In genomic region chr2:218217366-218218309, GRCh38 we compare ENCODE assay signal across 8 cellular contexts. TPM values are rescaled to one million over a fixed set of nuclear protein-coding genes. Genes with fewer than 3 reads are reported as not detected.
DNase-seq lines count a peak whose midpoint lies in the region; ATAC-seq and TF ChIP-seq lines count a peak whose summit lies in the region.

No MANE protein-coding gene starts in this region.

- intact Hi-C loops in CD8-positive, alpha-beta T cell (cut with DNase I, micrococcal nuclease), result loop anchor here (1.0 to 5.0 kb wide), 12 partner anchors 8 to 1170 kb away; partner anchors contain the start of genes AAMP (in 2 of the 2), CNOT9 (in 2 of the 2), PNKD (in 2 of the 2) and USP37 (in 2 of the 2)
- intact Hi-C loops in right lobe of liver (cut with DNase I), result no loop called here

- 3% methylated on average over 31 of the region's 47 CpGs for WGBS in right lobe of liver (ENCODE audit: insufficient coverage, low coverage, low lambda C conversion rate, missing lambda C conversion rate)

- peaks cover 44% of the 10 kb centered on the region for H3K4me1 ChIP-seq in CD8-positive, alpha-beta T cell (ENCODE audit: insufficient read depth, low read length)
- peaks cover 0 to 32% (median 7%) of the 10 kb centered on the region in 4 donors for H3K4me1 ChIP-seq in right lobe of liver

- ATAC-seq in CD8-positive, alpha-beta T cell, result peak; percentile 55
- ATAC-seq in GM21367 (IDR thresholded peaks at IDR 0.05; ENCODE audit: unreplicated experiment) (peak; percentile 29), right lobe of liver (peak; percentile 57 to 64 (median 60))

- no peaks in the 10 kb centered on the region for H3K27me3 ChIP-seq in CD8-positive, alpha-beta T cell (ENCODE audit: insufficient read depth, low read length)
- no peaks in the 10 kb centered on the region for H3K27me3 ChIP-seq in right lobe of liver

- CTCF ChIA-PET in CD8-positive, alpha-beta T cell (lab: Charles Lee), result interaction anchor here (0.9 to 1.8 kb wide), 5 partner anchors 9 to 54 kb away, joined by 3 to 7 read pairs (median 6); no protein-coding TSS in a partner anchor

- no peak for TF ChIP-seq CTCF in CD8-positive, alpha-beta T cell (IDR thresholded peaks at IDR 0.05)
- TF ChIP-seq CTCF in chondrocyte (IDR thresholded peaks at IDR 0.05) (no peak), right lobe of liver (IDR thresholded peaks at IDR 0.05) (no peak)

- DNase-seq in CD8-positive, alpha-beta T cell, result peak; percentile 31 to 76 (median 65)
- DNase-seq in KG1 (lab: John Stamatoyannopoulos, UW), result peak; percentile 43
- peak; percentile 58 to 59 for DNase-seq in activated CD4-positive, alpha-beta T cell treated with anti-CD3 and anti-CD28 coated beads for 24 hours (ENCODE audit: low read depth in 2 of 2)
- no peak for DNase-seq in chondrocyte (ENCODE audit: low spot score)
- DNase-seq in right lobe of liver, result peak; percentile 69 to 78 (median 75)
- peak; percentile 66 to 84 for DNase-seq in stimulated activated CD4-positive, alpha-beta T cell treated with anti-CD3 and anti-CD28 coated beads, Interleukin-4, amount 100 ng/mL, for 4 hours
- DNase-seq in cortex of kidney (lab: John Stamatoyannopoulos, UW), result no peak

- H3K9me3 ChIP-seq in CD8-positive, alpha-beta T cell (ENCODE audit: low read length), result no peaks in the 10 kb centered on the region
- no peaks in the 10 kb centered on the region for H3K9me3 ChIP-seq in right lobe of liver

- peaks cover 5% of the 10 kb centered on the region for H3K36me3 ChIP-seq in CD8-positive, alpha-beta T cell (ENCODE audit: insufficient read depth, low read length)
- peaks cover 0 to 5% (median 0%) of the 10 kb centered on the region in 4 donors for H3K36me3 ChIP-seq in right lobe of liver

- H3K36me3 Mint-ChIP-seq in CD8-positive, alpha-beta T cell, result peaks cover 38% of the 10 kb centered on the region
- H3K36me3 Mint-ChIP-seq in chondrocyte (ENCODE audit: low read depth), result peaks cover 1% of the 10 kb centered on the region

- peak overlapping the region; percentile 91 for H3K4me3 Mint-ChIP-seq in CD8-positive, alpha-beta T cell
- H3K4me3 Mint-ChIP-seq in chondrocyte (ENCODE audit: unreplicated experiment), result peak overlapping the region; percentile 92

- POLR2A ChIA-PET in CD8-positive, alpha-beta T cell (lab: Charles Lee), result interaction anchor here (1.0 to 7.9 kb wide), 5 partner anchors 12 to 53 kb away, joined by 3 to 94 read pairs (median 17); partner anchors contain the start of genes AAMP and PNKD

- peaks cover 52% of the 10 kb centered on the region for H3K4me1 Mint-ChIP-seq in CD8-positive, alpha-beta T cell (ENCODE audit: low read depth)
- peaks cover 47% of the 10 kb centered on the region for H3K4me1 Mint-ChIP-seq in chondrocyte (ENCODE audit: low read depth)

- H3K27me3 Mint-ChIP-seq in CD8-positive, alpha-beta T cell (ENCODE audit: low read depth), result no peaks in the 10 kb centered on the region
- peaks cover 3% of the 10 kb centered on the region for H3K27me3 Mint-ChIP-seq in chondrocyte (ENCODE audit: low read depth)

- peak overlapping the region; percentile 97 for H3K4me3 ChIP-seq in CD8-positive, alpha-beta T cell (ENCODE audit: low read depth, low read length)
- H3K4me3 ChIP-seq in right lobe of liver, result peak overlapping the region; percentile 83 to 91 (median 84)

- peak overlapping the region; percentile 87 for H3K27ac ChIP-seq in CD8-positive, alpha-beta T cell (ENCODE audit: low read depth, low read length)
- peak overlapping the region; percentile 72 to 92 (median 91) for H3K27ac ChIP-seq in right lobe of liver

- no peak for TF ChIP-seq POLR2A in right lobe of liver (IDR thresholded peaks at IDR 0.05)

- H3K9me3 Mint-ChIP-seq in CD8-positive, alpha-beta T cell, result no peaks in the 10 kb centered on the region
- no peaks in the 10 kb centered on the region for H3K9me3 Mint-ChIP-seq in chondrocyte (ENCODE audit: low read depth)

- H3K27ac Mint-ChIP-seq in CD8-positive, alpha-beta T cell, result peak overlapping the region; percentile 97
- peak overlapping the region; percentile 90 for H3K27ac Mint-ChIP-seq in chondrocyte (ENCODE audit: unreplicated experiment)

RNA-seq across cellular contexts. Expression of gene ARPC2, which starts 0.6 kb away (rescaled TPM):
- total RNA-seq in CD8-positive, alpha-beta T cell, result 100 to 1,000 TPM; 521 to 547 TPM
- total RNA-seq in chondrocyte, result 292 to 424 TPM (median 417 TPM) in 3 replicates
- total RNA-seq in right lobe of liver, result 100 to 1,000 TPM in 1 of 6 experiments, 10 to 100 TPM in 5; 54.9 to 110 (median 78.1) TPM

RNA-seq across cellular contexts. Expression of gene GPBAR1, which starts 43.2 kb away (rescaled TPM):
- 1 to 10 TPM; 2.2 to 2.5 TPM for total RNA-seq in CD8-positive, alpha-beta T cell
- total RNA-seq in chondrocyte, result 0.10 to 0.26 TPM (median 0.22 TPM) in 3 replicates
- 1 to 10 TPM in 2 of 6 experiments, under 1 TPM in 4; 0.56 to 3.2 (median 0.94) TPM for total RNA-seq in right lobe of liver

RNA-seq across cellular contexts. Expression of gene CXCR1, which starts 50.9 kb away (rescaled TPM):
- not detected for total RNA-seq in CD8-positive, alpha-beta T cell
- not detected in 3 replicates for total RNA-seq in chondrocyte
- total RNA-seq in right lobe of liver, result 1 to 10 TPM in 2 of 6 experiments, under 1 TPM in 4; 0.40 to 1.6 (median 0.74) TPM

RNA-seq across cellular contexts. Expression of gene AAMP, which starts 52.3 kb away (rescaled TPM):
- 10 to 100 TPM; 44.7 to 50.4 TPM for total RNA-seq in CD8-positive, alpha-beta T cell
- 39.6 to 42.6 TPM (median 42.4 TPM) in 3 replicates for total RNA-seq in chondrocyte
- 10 to 100 TPM; 40.0 to 99.5 (median 45.2) TPM for total RNA-seq in right lobe of liver

RNA-seq across cellular contexts. Expression of gene PNKD, which starts 52.7 kb away (rescaled TPM):
- 1 to 10 TPM; 7.1 to 7.2 TPM for total RNA-seq in CD8-positive, alpha-beta T cell
- total RNA-seq in chondrocyte, result 28.9 to 49.9 TPM (median 31.3 TPM) in 3 replicates
- total RNA-seq in right lobe of liver, result 100 to 1,000 TPM in 4 of 6 experiments, 10 to 100 TPM in 2; 78.5 to 137 (median 115) TPM

Comparison
In these comparisons a context has a peak if more than half of its experiments do, and no peak if none do; other contexts are left out.
1. DNase-seq: peak in CD8-positive, alpha-beta T cell (7 of 7), KG1 (single experiment), activated CD4-positive, alpha-beta T cell treated with anti-CD3 and anti-CD28 coated beads for 24 hours (2 of 2), right lobe of liver (3 of 3) and stimulated activated CD4-positive, alpha-beta T cell treated with anti-CD3 and anti-CD28 coated beads, Interleukin-4, amount 100 ng/mL, for 4 hours (2 of 2); none in chondrocyte (single experiment) and cortex of kidney (single experiment).
2. intact Hi-C loops: an anchor here in CD8-positive, alpha-beta T cell (1.0 to 5.0 kb wide); none called in right lobe of liver.
3. Peak in every context shown above with its lines, with median percentiles within 50 percentile points of each other: ATAC-seq.